ENCODE assay signal across 16 cellular contexts in genomic region chr3:61868499-61868898, GRCh38.
A peak's percentile ranks its signal among the peaks of the same experiment; 100 is the strongest.
DNase-seq lines count a peak whose midpoint lies in the region; ATAC-seq, FAIRE-seq and TF ChIP-seq lines count a peak whose summit lies in the region.
"Had no signal": no experiment of that assay in that cellular context is flagged by ENCODE, and none has a peak within 500 bp of the region (broad histone marks: within the 10 kb centered on the region; RNA-seq: fewer than 3 reads in every experiment).

No MANE protein-coding gene starts in this region.

- H3K23ac ChIP-seq in neuronal stem cell (ENCODE audit: low read depth, low read length, poor library complexity): no peak overlapping the region

- H3K14ac ChIP-seq in neuronal stem cell (ENCODE audit: low read length): no peak overlapping the region

- no peak for TF ChIP-seq POLR2A in HepG2 (IDR thresholded peaks at IDR 0.05; ENCODE audit: insufficient read depth in 1 of 2, low read depth in 2 of 2, low read length in 2 of 2)
- TF ChIP-seq POLR2A in right lobe of liver (IDR thresholded peaks at IDR 0.05): no peak
- no peak for TF ChIP-seq POLR2A in GM12878 (IDR thresholded peaks at IDR 0.05; ENCODE audit: low read depth, low read length)
- no peak for TF ChIP-seq POLR2A in transverse colon (IDR thresholded peaks at IDR 0.05)

- intact Hi-C loops in HepG2 (cut with micrococcal nuclease; ENCODE audit: unreplicated experiment): no loop called here
- intact Hi-C loops in right lobe of liver (cut with DNase I): loop anchor here in 1 of 2 donors (10.0 kb wide), 1 partner anchor 316 kb away; no protein-coding TSS in a partner anchor
- intact Hi-C loops in GM12878 (cut with micrococcal nuclease; ENCODE audit: unreplicated experiment): no loop called here
- intact Hi-C loops in transverse colon (cut with DNase I; ENCODE audit: low total_unique reads): loop anchor here (5.0 kb wide), 1 partner anchor 319 kb away; no protein-coding TSS in a partner anchor

- 100% methylated on average over 1 of the region's 1 CpG for WGBS in HepG2 (ENCODE audit: low lambda C conversion rate)
- WGBS in right lobe of liver (ENCODE audit: insufficient coverage, low coverage, low lambda C conversion rate, missing lambda C conversion rate): 92% methylated on average over 1 of the region's 1 CpG
- WGBS in GM12878 (ENCODE audit: insufficient coverage, insufficient replicate concordance, low lambda C conversion rate, missing lambda C conversion rate): 59% methylated on average over 1 of the region's 1 CpG
- WGBS in neuronal stem cell (ENCODE audit: extremely low coverage in 2 of 2, insufficient read length in 2 of 2, insufficient replicate concordance in 1 of 2), 2 donors: no CpG with 5 or more reads among the region's 1 CpG
- 88 to 96% methylated on average over 1 of the region's 1 CpG for WGBS in transverse colon (ENCODE audit: low coverage in 1 of 2), 2 donors

- RAD21 ChIA-PET in GM12878 (lab: Charles Lee; ENCODE audit: unreplicated experiment): no interaction called here

- H2AFZ ChIP-seq in HepG2 (ENCODE audit: low read length): no peak overlapping the region
- no peak overlapping the region for H2AFZ ChIP-seq in GM12878 (ENCODE audit: control insufficient read depth, low read depth, low read length)
- peak overlapping the region; percentile 1 for H2AFZ ChIP-seq in neuronal stem cell (ENCODE audit: low read length)
- H2AFZ ChIP-seq: GM23248 had no signal

- TF ChIP-seq RAD21 in HepG2 (CRISPR knock-in tag; IDR thresholded peaks at IDR 0.05): no peak
- no peak for TF ChIP-seq RAD21 in GM12878 (IDR thresholded peaks at IDR 0.05; ENCODE audit: insufficient read depth, low read depth, low read length)

- peaks cover 26% of the 10 kb centered on the region for H3K4me1 Mint-ChIP-seq in glutamatergic neuron (ENCODE audit: low read depth, unreplicated experiment)
- H3K4me1 Mint-ChIP-seq: CD4-positive, CD25-positive, alpha-beta regulatory T cell had no signal

- H3K27ac Mint-ChIP-seq in glutamatergic neuron (ENCODE audit: unreplicated experiment): peak overlapping the region; percentile 45
- H3K27ac Mint-ChIP-seq: CD4-positive, CD25-positive, alpha-beta regulatory T cell had no signal

- in situ Hi-C loops in HepG2 (cut with HindIII; ENCODE audit: extremely low pct_ligation_motif_present, low pct_unique_long_range_greater_than_20kb): loop anchor here (25.0 kb wide), 1 partner anchor 319 kb away; no protein-coding TSS in a partner anchor
- in situ Hi-C loops in GM12878 (cut with MboI): no loop called here
- in situ Hi-C loops in transverse colon (cut with MboI; ENCODE audit: low pct_ligation_motif_present in 1 of 4, low pct_unique_long_range_greater_than_20kb in 1 of 4, low sequenced_read_pairs in 3 of 4): loop anchor here in 3 of 4 donors (10.0 to 25.0 kb wide), 2 partner anchors 306 to 316 kb away; partner anchors contain the start of gene PTPRG (in 1 of the 3)

- H3K36me3 ChIP-seq in HepG2 (replicated peaks in 1 of 2; ENCODE audit: control insufficient read depth in 1 of 2, insufficient read depth in 2 of 2, low read length in 2 of 2) (no peaks in the 10 kb centered on the region; a peak in 1 of 5 replicates), right lobe of liver (no peaks in the 10 kb centered on the region), GM12878 (ENCODE audit: control insufficient read depth in 2 of 2, insufficient read depth in 2 of 2, low read length in 1 of 2) (no peaks in the 10 kb centered on the region), neuronal stem cell (replicated peaks in 1 of 2; ENCODE audit: control insufficient read depth in 2 of 2, insufficient read depth in 2 of 2, low read length in 2 of 2) (no peaks in the 10 kb centered on the region), transverse colon (no peaks in the 10 kb centered on the region)
- H3K36me3 ChIP-seq: BLaER1 treated with 17β-estradiol and CSF1 and Interleukin-3, amounts not matched to agents 10 nM and 100 nM; HAP-1 had no signal

- no peak overlapping the region for H2BK15ac ChIP-seq in neuronal stem cell (ENCODE audit: low read length)

- ATAC-seq in HepG2 (no peak), right lobe of liver (no peak), GM12878 (peak; percentile 26; the same call in 2 of the 3 replicates)

- H3K4me3 Mint-ChIP-seq in glutamatergic neuron (ENCODE audit: unreplicated experiment): no peak overlapping the region
- H3K4me3 Mint-ChIP-seq: CD4-positive, CD25-positive, alpha-beta regulatory T cell had no signal

- H3K9ac ChIP-seq in HepG2 (ENCODE audit: insufficient read depth, low read depth, low read length) (no peak overlapping the region), GM12878 (ENCODE audit: control insufficient read depth, insufficient read depth, low read length) (no peak overlapping the region), neuronal stem cell (ENCODE audit: low read depth, low read length, poor library complexity) (no peak overlapping the region)
- H3K9ac ChIP-seq: BLaER1 treated with 17β-estradiol and CSF1 and Interleukin-3, amounts not matched to agents 10 nM and 100 nM; GM23248 had no signal

- SMC1A ChIA-PET in GM12878 (lab: Charles Lee; ENCODE audit: uncharacterized antibody, unreplicated experiment): no interaction called here

- DNase-seq in HepG2 (ENCODE audit: low spot score) (no peak), right lobe of liver (no peak), GM12878 (ENCODE audit: low read depth, low spot score) (no peak), glutamatergic neuron (no peak), neuronal stem cell (ENCODE audit: low spot score) (no peak), transverse colon (no peak), NCI-H524 (lab: John Stamatoyannopoulos, UW) (no peak), GM03348 (ENCODE audit: low spot score) (no peak)
- DNase-seq: 8988T; ACHN; CD4-positive, CD25-positive, alpha-beta regulatory T cell; DMS53; GF-D8; GM23248 had no signal

- H3K4me1 ChIP-seq in HepG2 (ENCODE audit: insufficient read depth, low read length) (no peaks in the 10 kb centered on the region), right lobe of liver (no peaks in the 10 kb centered on the region), GM12878 (ENCODE audit: control insufficient read depth, insufficient read depth, low read length) (no peaks in the 10 kb centered on the region), neuronal stem cell (ENCODE audit: control insufficient read depth in 2 of 2, insufficient read depth in 1 of 2, low read depth in 1 of 2, low read length in 2 of 2) (peaks cover 13 to 19% of the 10 kb centered on the region in 2 donors), transverse colon (peaks cover 0 to 8% (median 2%) of the 10 kb centered on the region in 4 donors)

- H3K9me3 ChIP-seq in HepG2 (ENCODE audit: low read length): no peaks in the 10 kb centered on the region
- no peaks in the 10 kb centered on the region for H3K9me3 ChIP-seq in right lobe of liver
- no peaks in the 10 kb centered on the region for H3K9me3 ChIP-seq in GM12878 (replicated peaks; ENCODE audit: control insufficient read depth, insufficient read depth, low read length)
- no peaks in the 10 kb centered on the region for H3K9me3 ChIP-seq in neuronal stem cell (replicated peaks in 1 of 2; ENCODE audit: control insufficient read depth in 2 of 2, insufficient read depth in 1 of 2, low read depth in 1 of 2, low read length in 2 of 2)
- H3K9me3 ChIP-seq in transverse colon: no peaks in the 10 kb centered on the region
- H3K9me3 ChIP-seq: BLaER1 treated with 17β-estradiol and CSF1 and Interleukin-3, amounts not matched to agents 10 nM and 100 nM; HAP-1 had no signal

- BruUV-seq in HepG2 (replicated peaks; lab: Mats Ljungman, UMichigan) (no TSS peak), GM12878 (replicated peaks; lab: Mats Ljungman, UMichigan) (no TSS peak)

- H3K4me2 ChIP-seq in HepG2 (ENCODE audit: low read depth, low read length) (no peak overlapping the region), GM12878 (ENCODE audit: control insufficient read depth, insufficient read depth) (no peak overlapping the region), neuronal stem cell (ENCODE audit: insufficient read depth, low read length, poor library complexity, severe bottlenecking) (no peak overlapping the region)
- H3K4me2 ChIP-seq: BLaER1 treated with 17β-estradiol and CSF1 and Interleukin-3, amounts not matched to agents 10 nM and 100 nM had no signal

- POLR2A ChIA-PET in HepG2 (lab: Yijun Ruan, JAX): no interaction called here
- POLR2A ChIA-PET in GM12878 (lab: Charles Lee): no interaction called here

- H3K18ac ChIP-seq in neuronal stem cell (ENCODE audit: low read length): no peak overlapping the region

- H3K79me2 ChIP-seq in HepG2 (ENCODE audit: insufficient read depth, low read length) (no peaks in the 10 kb centered on the region), GM12878 (ENCODE audit: control insufficient read depth, insufficient read depth, low read length) (no peaks in the 10 kb centered on the region)

- no peaks in the 10 kb centered on the region for H4K20me1 ChIP-seq in HepG2 (ENCODE audit: insufficient read depth, low read length)
- H4K20me1 ChIP-seq in GM12878 (ENCODE audit: control insufficient read depth, insufficient read depth): no peaks in the 10 kb centered on the region

- TF ChIP-seq CTCF in HepG2 (CRISPR knock-in tag; IDR thresholded peaks at IDR 0.05): no peak
- TF ChIP-seq CTCF in right lobe of liver (IDR thresholded peaks at IDR 0.05): no peak
- TF ChIP-seq CTCF in GM12878 (IDR thresholded peaks at IDR 0.05 in 2 of 3, conservative IDR thresholded peaks at IDR 0.05 in 1 of 3; ENCODE audit: control insufficient read depth in 2 of 3, extremely low read depth in 1 of 3, insufficient read depth in 1 of 3, low read depth in 3 of 3, low read length in 3 of 3): no peak
- TF ChIP-seq CTCF in glutamatergic neuron (IDR thresholded peaks at IDR 0.05; ENCODE audit: partially characterized antibody, unreplicated experiment): no peak
- TF ChIP-seq CTCF in transverse colon (IDR thresholded peaks at IDR 0.05): no peak

- FAIRE-seq in HepG2 (lab: Jason Lieb, UNC) (no peak), GM12878 (lab: Jason Lieb, UNC) (no peak)

- H3K79me1 ChIP-seq in neuronal stem cell (ENCODE audit: low read depth, low read length): peaks cover 8% of the 10 kb centered on the region

- H3K27ac ChIP-seq in HepG2 (ENCODE audit: extremely low read length, insufficient read depth, low read length): no peak overlapping the region
- no peak overlapping the region for H3K27ac ChIP-seq in right lobe of liver
- H3K27ac ChIP-seq in GM12878 (ENCODE audit: control insufficient read depth, insufficient read depth): no peak overlapping the region
- H3K27ac ChIP-seq in neuronal stem cell (replicated peaks; ENCODE audit: low read length): no peak overlapping the region
- no peak overlapping the region for H3K27ac ChIP-seq in transverse colon
- H3K27ac ChIP-seq: BLaER1 treated with 17β-estradiol and CSF1 and Interleukin-3, amounts not matched to agents 10 nM and 100 nM; GM23248 had no signal

- no peak overlapping the region for H2BK12ac ChIP-seq in neuronal stem cell (ENCODE audit: low read length)

- no peaks in the 10 kb centered on the region for H3K27me3 ChIP-seq in HepG2 (ENCODE audit: control insufficient read depth in 1 of 2, insufficient read depth in 2 of 2, low read length in 2 of 2)
- no peaks in the 10 kb centered on the region for H3K27me3 ChIP-seq in right lobe of liver
- H3K27me3 ChIP-seq in GM12878 (replicated peaks in 1 of 2; ENCODE audit: control insufficient read depth in 2 of 2, insufficient read depth in 2 of 2, low read length in 1 of 2): no peaks in the 10 kb centered on the region
- no peaks in the 10 kb centered on the region for H3K27me3 ChIP-seq in neuronal stem cell (ENCODE audit: control insufficient read depth in 3 of 3, insufficient read depth in 3 of 3, low read depth in 1 of 3, low read length in 3 of 3)
- no peaks in the 10 kb centered on the region for H3K27me3 ChIP-seq in transverse colon
- H3K27me3 ChIP-seq: BLaER1 treated with 17β-estradiol and CSF1 and Interleukin-3, amounts not matched to agents 10 nM and 100 nM had no signal

- TF ChIP-seq EP300 in HepG2 (IDR thresholded peaks at IDR 0.05; ENCODE audit: low read depth in 2 of 2, low read length in 2 of 2): no peak
- no peak for TF ChIP-seq EP300 in HepG2 (CRISPR knock-in tag; IDR thresholded peaks at IDR 0.05; ENCODE audit: borderline replicate concordance)
- no peak for TF ChIP-seq EP300 in GM12878 (IDR thresholded peaks at IDR 0.05; ENCODE audit: borderline replicate concordance in 1 of 2, control insufficient read depth in 1 of 2, low read depth in 2 of 2, low read length in 2 of 2)
- TF ChIP-seq EP300 in transverse colon (IDR thresholded peaks at IDR 0.05; ENCODE audit: low read depth): no peak

- H2BK5ac ChIP-seq in neuronal stem cell (ENCODE audit: low read length): no peak overlapping the region

- no peak overlapping the region for H2BK120ac ChIP-seq in neuronal stem cell (ENCODE audit: low read depth, low read length)

- H3K9me3 Mint-ChIP-seq in glutamatergic neuron (ENCODE audit: unreplicated experiment): peaks cover 3% of the 10 kb centered on the region

- no peak overlapping the region for H2AK5ac ChIP-seq in neuronal stem cell (ENCODE audit: low read depth, low read length)

- CTCF ChIA-PET in HepG2 (lab: Yijun Ruan, JAX; ENCODE audit: low intra/inter-chr PET ratio, low total read pairs): no interaction called here
- CTCF ChIA-PET in GM12878 (lab: Yijun Ruan, JAX): interaction anchor here (0.6 to 3.1 kb wide), 3 partner anchors 12 to 262 kb away, joined by 4 to 12 read pairs (median 7); no protein-coding TSS in a partner anchor

- H3K4me3 ChIP-seq in HepG2 (replicated peaks in 1 of 3; ENCODE audit: insufficient read depth in 1 of 3, low read depth in 2 of 3, low read length in 3 of 3) (no peak overlapping the region), right lobe of liver (no peak overlapping the region), GM12878 (no peak overlapping the region), neuronal stem cell (ENCODE audit: low read length in 2 of 2) (no peak overlapping the region), transverse colon (no peak overlapping the region)
- H3K4me3 ChIP-seq: BLaER1 treated with 17β-estradiol and CSF1 and Interleukin-3, amounts not matched to agents 10 nM and 100 nM; GM23248; HAP-1 had no signal

- no peak overlapping the region for H4K8ac ChIP-seq in neuronal stem cell (ENCODE audit: low read depth, low read length)

- no peak overlapping the region for H3K4ac ChIP-seq in neuronal stem cell (ENCODE audit: low read length)

- H3K27me3 Mint-ChIP-seq in glutamatergic neuron (ENCODE audit: unreplicated experiment): no peaks in the 10 kb centered on the region
- H3K27me3 Mint-ChIP-seq: CD4-positive, CD25-positive, alpha-beta regulatory T cell had no signal

- no peaks in the 10 kb centered on the region for H3K36me3 Mint-ChIP-seq in glutamatergic neuron (ENCODE audit: unreplicated experiment)
- H3K36me3 Mint-ChIP-seq: CD4-positive, CD25-positive, alpha-beta regulatory T cell had no signal

- no peak overlapping the region for H4K91ac ChIP-seq in neuronal stem cell (ENCODE audit: low read depth, low read length, poor library complexity)
